ENCODE assay signal across 4 cellular contexts in the genomic region with DNA sequence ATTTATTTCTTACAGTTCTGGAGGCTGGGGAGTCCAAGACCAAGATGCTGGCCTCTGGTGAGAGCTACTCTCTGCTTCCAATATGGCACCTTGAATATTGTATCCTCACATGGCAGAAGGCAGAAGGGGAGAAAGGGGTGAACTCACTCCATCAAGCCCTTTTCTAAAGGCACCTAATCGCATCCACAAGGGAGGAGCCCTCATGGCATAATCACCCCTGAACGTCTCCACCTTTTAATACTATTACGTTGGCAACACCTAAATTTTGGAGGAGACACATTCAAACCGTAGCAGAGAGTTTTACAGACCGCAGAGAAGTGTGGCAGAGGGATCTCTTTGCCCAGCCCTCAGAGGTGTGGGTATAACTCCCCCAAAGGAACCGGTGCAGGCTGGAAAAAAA.
"Had no signal": no experiment of that assay in that cellular context is flagged by ENCODE, and none has a peak within 500 bp of the region (broad histone marks: within the 10 kb centered on the region; RNA-seq: fewer than 3 reads in every experiment).

No MANE protein-coding gene starts in this region.

- H3K4me3 ChIP-seq: GM23338 had no signal

- DNase-seq: H9, HCEC 1CT, IMR-90 had no signal

- ATAC-seq: GM23338 had no signal
